Comparison of ENCODE assay signal across 1 cellular context in the genomic region with DNA sequence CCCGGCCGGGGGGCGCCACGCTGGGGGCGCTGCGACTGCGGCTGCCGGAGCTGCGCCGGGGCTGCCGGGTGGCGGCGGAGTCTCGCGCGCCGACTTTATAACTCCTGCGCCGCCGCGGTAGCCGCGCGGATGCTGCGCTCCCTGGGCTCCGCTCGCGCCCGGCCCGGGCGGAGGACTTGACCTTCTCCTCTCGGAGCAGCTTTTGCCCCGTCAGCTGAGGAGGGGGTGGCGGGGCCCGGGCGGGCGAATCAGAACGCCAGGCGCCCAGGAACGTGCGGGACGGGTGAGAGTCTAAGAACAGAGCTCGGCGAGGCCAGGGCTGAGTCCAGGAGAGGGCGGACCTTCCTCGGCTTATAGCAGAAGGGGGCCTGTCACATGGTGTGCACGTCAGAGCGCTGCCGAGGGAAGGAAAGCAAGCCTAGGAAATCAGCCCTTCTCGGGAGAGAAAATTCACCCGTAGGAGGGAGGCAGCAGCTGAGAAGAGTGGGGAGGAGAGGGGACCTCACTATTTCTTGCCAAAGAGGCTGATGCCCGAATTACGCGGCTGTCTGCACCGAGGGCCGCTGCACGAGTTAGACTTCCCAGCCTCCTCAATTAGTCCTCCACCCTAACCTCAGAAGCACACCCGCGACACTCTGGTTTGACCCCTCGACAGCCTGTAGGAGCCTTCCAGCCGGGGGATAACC.
TF ChIP-seq lines count a peak whose summit lies in the region.

Gene FOXD1 (minus strand): TSS at position 327 of the 686 bp plus-strand sequence. CDS start 415 bp downstream, outside the sequence.

TF ChIP-seq in HEK293, 187 proteins besides CTCF, POLR2A, EP300 and RAD21 (continued from another document):
- TF ChIP-seq ZBTB11 (tag by site-specific recombination; conservative IDR thresholded peaks at IDR 0.05; ENCODE audit: low read depth) = 0 out of 2 replicates have a peak, but pooled peaks have one; percentile 10
- TF ChIP-seq SP7 (tag by site-specific recombination; IDR thresholded peaks at IDR 0.05) = peak; percentile 71
- no peak for TF ChIP-seq ZNF645 (tag by site-specific recombination; IDR thresholded peaks at IDR 0.05)
- no peak for TF ChIP-seq HOXD13 (CRISPR knock-in tag; IDR thresholded peaks at IDR 0.05; ENCODE audit: borderline replicate concordance)
- peak; percentile 65; the same call in 1 of the 2 replicates for TF ChIP-seq KLF10 (tag by site-specific recombination; IDR thresholded peaks at IDR 0.05)
- no peak for TF ChIP-seq ZNF747 (tag by site-specific recombination; IDR thresholded peaks at IDR 0.05)
- peak; percentile 64 for TF ChIP-seq GLIS1 (tag by site-specific recombination; IDR thresholded peaks at IDR 0.05)
- peak; percentile 11; the same call in 1 of the 2 replicates for TF ChIP-seq PRDM6 (tag by site-specific recombination; IDR thresholded peaks at IDR 0.05)
- TF ChIP-seq ZNF785 (tag by site-specific recombination; IDR thresholded peaks at IDR 0.05) = no peak
- 0 out of 2 replicates have a peak, but pooled peaks have one; percentile 18 for TF ChIP-seq KLF7 (tag by site-specific recombination; IDR thresholded peaks at IDR 0.05; ENCODE audit: borderline replicate concordance)
- no peak for TF ChIP-seq ZNF311 (tag by site-specific recombination; IDR thresholded peaks at IDR 0.05; ENCODE audit: borderline replicate concordance)
